22 cellular contexts compared by ENCODE assay signal in genomic region chr13:60286707-60287106, GRCh38.
DNase-seq lines count a peak whose midpoint lies in the region; ATAC-seq, FAIRE-seq and TF ChIP-seq lines count a peak whose summit lies in the region.
"Had no signal": no experiment of that assay in that cellular context is flagged by ENCODE, and none has a peak within 500 bp of the region (broad histone marks: within the 10 kb centered on the region; RNA-seq: fewer than 3 reads in every experiment).

No MANE protein-coding gene starts in this region.

- H3K27me3 Mint-ChIP-seq in H9 (ENCODE audit: low read depth) (peaks cover 3% of the 10 kb centered on the region; the same call in 1 of the 2 replicates), neural crest cell (ENCODE audit: low read depth) (no peaks in the 10 kb centered on the region)
- H3K27me3 Mint-ChIP-seq in activated T-cell treated with anti-CD3 and anti-CD28 coated beads, Interleukin-2, amount 50 U/mL, for 72 hours (ENCODE audit: low read depth), result peaks cover 9% of the 10 kb centered on the region
- peaks cover 2% of the 10 kb centered on the region for H3K27me3 Mint-ChIP-seq in activated T-helper 1 cell treated with anti-CD3 and anti-CD28 coated beads, Interleukin-12 subunit alpha, Interleukin-12 subunit beta, Interleukin-2, Interleukin-4 antibody, amounts not matched to agents 30 ng/mL and 10 ng/mL and 1 ng/mL, durations not matched to agents 14 hours and 24 hours and 36 hours (ENCODE audit: insufficient read depth)

- CTCF ChIA-PET in K562 (lab: Yijun Ruan, JAX; ENCODE audit: low intra/inter-chr PET ratio), result no interaction called here

- TF ChIP-seq RAD21 in K562 (CRISPR knock-in tag; conservative IDR thresholded peaks at IDR 0.05 in 1 of 2, IDR thresholded peaks at IDR 0.05 in 1 of 2), result no peak

- H3K56ac ChIP-seq in H9 (ENCODE audit: insufficient read length, low read depth, low read length), result no peak overlapping the region

- H4K20me1 ChIP-seq in H9 (ENCODE audit: control insufficient read depth, insufficient read depth, insufficient read length) (no peaks in the 10 kb centered on the region), K562 (replicated peaks; ENCODE audit: control insufficient read depth, insufficient read depth, low read length) (no peaks in the 10 kb centered on the region)

- H2AK5ac ChIP-seq in H9 (ENCODE audit: insufficient read length, low read length), result no peak overlapping the region

- TF ChIP-seq POLR2A in K562 (conservative IDR thresholded peaks at IDR 0.05), result no peak

- no peak overlapping the region for H2BK12ac ChIP-seq in H9 (ENCODE audit: insufficient read length, low read depth, low read length)

- H2BK20ac ChIP-seq in H9 (ENCODE audit: low read depth, low read length, poor library complexity, severe bottlenecking), result no peak overlapping the region

- no peaks in the 10 kb centered on the region for H3K27me3 ChIP-seq in H9 (ENCODE audit: insufficient read depth, low read length)
- peaks cover under 1 to 5% of the 10 kb centered on the region in 2 experiments; a peak in 2 of 5 replicates for H3K27me3 ChIP-seq in K562 (ENCODE audit: control insufficient read depth in 2 of 2, insufficient read depth in 2 of 2, low read length in 2 of 2)

- H3K4me3 Mint-ChIP-seq in H9 (no peak overlapping the region), neural crest cell (peak overlapping the region; percentile 38)
- H3K4me3 Mint-ChIP-seq in activated T-cell treated with anti-CD3 and anti-CD28 coated beads, Interleukin-2, amount 50 U/mL, for 72 hours, result no peak overlapping the region
- H3K4me3 Mint-ChIP-seq in activated T-helper 1 cell treated with anti-CD3 and anti-CD28 coated beads, Interleukin-12 subunit alpha, Interleukin-12 subunit beta, Interleukin-2, Interleukin-4 antibody, amounts not matched to agents 30 ng/mL and 10 ng/mL and 1 ng/mL, durations not matched to agents 14 hours and 24 hours and 36 hours, result no peak overlapping the region
- H3K4me3 Mint-ChIP-seq: CD4-positive, alpha-beta T cell had no signal

- no peaks in the 10 kb centered on the region for H3K36me3 ChIP-seq in K562 (ENCODE audit: control insufficient read depth, insufficient read depth, low read length)
- H3K36me3 ChIP-seq: HAP-1 had no signal

- H2BK120ac ChIP-seq in H9 (ENCODE audit: low read depth, low read length, poor library complexity, severe bottlenecking), result no peak overlapping the region

- H3K9me3 Mint-ChIP-seq in H9 (peaks cover 9 to 14% of the 10 kb centered on the region in 2 experiments), neural crest cell (no peaks in the 10 kb centered on the region)
- no peaks in the 10 kb centered on the region for H3K9me3 Mint-ChIP-seq in activated T-cell treated with anti-CD3 and anti-CD28 coated beads, Interleukin-2, amount 50 U/mL, for 72 hours
- H3K9me3 Mint-ChIP-seq in activated T-helper 1 cell treated with anti-CD3 and anti-CD28 coated beads, Interleukin-12 subunit alpha, Interleukin-12 subunit beta, Interleukin-2, Interleukin-4 antibody, amounts not matched to agents 30 ng/mL and 10 ng/mL and 1 ng/mL, durations not matched to agents 14 hours and 24 hours and 36 hours, result no peaks in the 10 kb centered on the region
- H3K9me3 Mint-ChIP-seq: CD4-positive, alpha-beta T cell had no signal

- in situ Hi-C loops in K562 (cut with MboI), result no loop called here

- H3K9me1 ChIP-seq in K562 (ENCODE audit: control insufficient read depth, insufficient read depth, low read length), result no peaks in the 10 kb centered on the region

- H4K5ac ChIP-seq in H9 (ENCODE audit: insufficient read length, low read depth, low read length), result no peak overlapping the region

- intact Hi-C loops in K562 (cut with micrococcal nuclease), result no loop called here
- intact Hi-C loops in activated T-helper 1 cell treated with anti-CD3 and anti-CD28 coated beads, Interleukin-12 subunit alpha, Interleukin-12 subunit beta, Interleukin-2, Interleukin-4 antibody, amounts not matched to agents 30 ng/mL and 10 ng/mL and 1 ng/mL, durations not matched to agents 14 hours and 24 hours and 36 hours (cut with micrococcal nuclease), result no loop called here

- no peak overlapping the region for H2BK5ac ChIP-seq in H9 (ENCODE audit: insufficient read length, low read length)

- DNase-seq in H9 (peak; percentile 36), NCI-H526 treated with DMSO at 0.1 percent for 48 hours (lab: John Stamatoyannopoulos, UW) (peak; percentile 53), K562 (ENCODE audit: extremely low read depth in 1 of 4, low spot score in 3 of 4) (no peak), neural crest cell (ENCODE audit: low read depth, low spot score) (no peak), KG1 (lab: John Stamatoyannopoulos, UW) (no peak), DMS53 treated with DMSO at 0.1 percent for 48 hours (lab: John Stamatoyannopoulos, UW; ENCODE audit: unreplicated experiment) (no peak)
- DNase-seq in activated T-cell treated with anti-CD3 and anti-CD28 coated beads, Interleukin-2, amount 50 U/mL, for 72 hours, result no peak
- DNase-seq in activated T-helper 1 cell treated with anti-CD3 and anti-CD28 coated beads, Interleukin-12 subunit alpha, Interleukin-12 subunit beta, Interleukin-2, Interleukin-4 antibody, amounts not matched to agents 30 ng/mL and 10 ng/mL and 1 ng/mL, durations not matched to agents 14 hours and 24 hours and 36 hours (ENCODE audit: low spot score), result no peak
- DNase-seq: AML-193; Caco-2; CD4-positive, alpha-beta T cell; DMS79; GF-D8; GOT3; IMR-90; KBM-7 had no signal

- H3K14ac ChIP-seq in H9 (ENCODE audit: insufficient read depth, low read length), result no peak overlapping the region

- WGBS in H9 (ENCODE audit: extremely low coverage, insufficient read length, low lambda C conversion rate), result no CpG with 5 or more reads among the region's 10 CpGs
- 7% methylated on average over 10 of the region's 10 CpGs for WGBS in K562 (ENCODE audit: insufficient coverage, low coverage, missing lambda C conversion rate)

- H3K4me2 ChIP-seq in H9 (ENCODE audit: insufficient read depth, insufficient read length, low read length) (no peak overlapping the region), K562 (ENCODE audit: insufficient read depth, low read length) (peak overlapping the region; percentile 33; the same call in 1 of the 2 replicates)

- no peaks in the 10 kb centered on the region for H3K79me1 ChIP-seq in H9 (ENCODE audit: insufficient read depth, low read depth, low read length, poor library complexity, severe bottlenecking)

- POLR2A ChIA-PET in K562 (lab: Yijun Ruan, JAX), result interaction anchor here (0.6 kb wide), 1 partner anchor 43 kb away, joined by 3 read pairs; no protein-coding TSS in a partner anchor

- H3K27ac ChIP-seq in H9 (ENCODE audit: insufficient read length, low read depth, low read length) (no peak overlapping the region), K562 (ENCODE audit: extremely low read depth, low read depth, low read length) (no peak overlapping the region)
- H3K27ac ChIP-seq: C4-2B, HL-60 had no signal

- no TSS peak for BruUV-seq in K562 (replicated peaks; lab: Mats Ljungman, UMichigan)

- H3K9ac ChIP-seq in H9 (ENCODE audit: extremely low read depth, insufficient read length, low read length) (no peak overlapping the region), K562 (ENCODE audit: insufficient read depth in 1 of 2, low read depth in 2 of 2, low read length in 2 of 2) (no peak overlapping the region; a peak in 1 of 4 replicates)

- TF ChIP-seq EP300 in K562 (IDR thresholded peaks at IDR 0.05; ENCODE audit: low read length), result no peak

- no peak for FAIRE-seq in K562 (lab: Jason Lieb, UNC)
- FAIRE-seq: A204.1, D721Med, HTR-8/SVneo had no signal

- H3K18ac ChIP-seq in H9 (ENCODE audit: insufficient read length, low read depth, low read length), result no peak overlapping the region

- H3K27ac Mint-ChIP-seq in H9 (no peak overlapping the region), neural crest cell (ENCODE audit: unreplicated experiment) (no peak overlapping the region)
- no peak overlapping the region for H3K27ac Mint-ChIP-seq in activated T-cell treated with anti-CD3 and anti-CD28 coated beads, Interleukin-2, amount 50 U/mL, for 72 hours
- H3K27ac Mint-ChIP-seq in activated T-helper 1 cell treated with anti-CD3 and anti-CD28 coated beads, Interleukin-12 subunit alpha, Interleukin-12 subunit beta, Interleukin-2, Interleukin-4 antibody, amounts not matched to agents 30 ng/mL and 10 ng/mL and 1 ng/mL, durations not matched to agents 14 hours and 24 hours and 36 hours, result no peak overlapping the region
- H3K27ac Mint-ChIP-seq: CD4-positive, alpha-beta T cell had no signal

- H3K23me2 ChIP-seq in H9 (ENCODE audit: insufficient read length, low read depth, low read length, poor library complexity, severe bottlenecking), result no peaks in the 10 kb centered on the region

- no peak overlapping the region for H4K8ac ChIP-seq in H9 (replicated peaks; ENCODE audit: insufficient read length, low read depth, low read length)

- no peak overlapping the region for H2BK15ac ChIP-seq in H9 (ENCODE audit: low read depth, low read length)

- no peak overlapping the region for H3K4ac ChIP-seq in H9 (ENCODE audit: low read depth, low read length)

- H3K4me3 ChIP-seq in K562, result no peak overlapping the region
- H3K4me3 ChIP-seq: HAP-1 had no signal

- no peak overlapping the region for H4K91ac ChIP-seq in H9 (ENCODE audit: insufficient read length, low read depth, low read length)

- H3K36me3 Mint-ChIP-seq in H9 (ENCODE audit: insufficient read depth in 1 of 3, low read depth in 3 of 3) (peaks cover 3 to 8% (median 6%) of the 10 kb centered on the region in 3 experiments; a peak in 6 of 7 replicates), neural crest cell (ENCODE audit: low read depth) (peaks cover 2% of the 10 kb centered on the region)
- H3K36me3 Mint-ChIP-seq in activated T-cell treated with anti-CD3 and anti-CD28 coated beads, Interleukin-2, amount 50 U/mL, for 72 hours (ENCODE audit: insufficient read depth in 2 of 2), result no peaks in the 10 kb centered on the region
- no peaks in the 10 kb centered on the region for H3K36me3 Mint-ChIP-seq in activated T-helper 1 cell treated with anti-CD3 and anti-CD28 coated beads, Interleukin-12 subunit alpha, Interleukin-12 subunit beta, Interleukin-2, Interleukin-4 antibody, amounts not matched to agents 30 ng/mL and 10 ng/mL and 1 ng/mL, durations not matched to agents 14 hours and 24 hours and 36 hours (ENCODE audit: low read depth)

- H3T11ph ChIP-seq in H9 (ENCODE audit: low read length), result no peak overlapping the region

- TF ChIP-seq CTCF in H9 (conservative IDR thresholded peaks at IDR 0.05), result no peak
- TF ChIP-seq CTCF in K562 (IDR thresholded peaks at IDR 0.05 in 2 of 3, conservative IDR thresholded peaks at IDR 0.05 in 1 of 3; ENCODE audit: insufficient read depth in 2 of 3, low read depth in 1 of 3, low read length in 3 of 3), result no peak
- no peak for TF ChIP-seq CTCF in neural crest cell (conservative IDR thresholded peaks at IDR 0.05)

- no peak overlapping the region for H3K23ac ChIP-seq in H9 (ENCODE audit: insufficient read length, low read depth, low read length)

- H3K4me1 Mint-ChIP-seq in H9 (peaks cover 24 to 28% of the 10 kb centered on the region in 2 experiments), neural crest cell (peaks cover 14% of the 10 kb centered on the region)
- no peaks in the 10 kb centered on the region for H3K4me1 Mint-ChIP-seq in activated T-cell treated with anti-CD3 and anti-CD28 coated beads, Interleukin-2, amount 50 U/mL, for 72 hours (ENCODE audit: low read depth)
- no peaks in the 10 kb centered on the region for H3K4me1 Mint-ChIP-seq in activated T-helper 1 cell treated with anti-CD3 and anti-CD28 coated beads, Interleukin-12 subunit alpha, Interleukin-12 subunit beta, Interleukin-2, Interleukin-4 antibody, amounts not matched to agents 30 ng/mL and 10 ng/mL and 1 ng/mL, durations not matched to agents 14 hours and 24 hours and 36 hours (ENCODE audit: low read depth)

- no peak for ATAC-seq in K562
- no peak for ATAC-seq in activated T-cell treated with anti-CD3 and anti-CD28 coated beads, Interleukin-2, amount 50 U/mL, for 72 hours (replicated peaks in 1 of 2)

- H3K9me3 ChIP-seq in H9 (ENCODE audit: control insufficient read depth, low read depth, low read length) (no peaks in the 10 kb centered on the region), K562 (replicated peaks; ENCODE audit: control insufficient read depth, insufficient read depth, low read depth, low read length) (no peaks in the 10 kb centered on the region)
- H3K9me3 ChIP-seq: HAP-1 had no signal

- H3K79me2 ChIP-seq in H9 (ENCODE audit: insufficient read depth, low read length), result no peaks in the 10 kb centered on the region
- H3K79me2 ChIP-seq in K562 (ENCODE audit: control insufficient read depth, insufficient read depth, low read length), result no peaks in the 10 kb centered on the region

- H2AFZ ChIP-seq in H9 (ENCODE audit: low read length) (no peak overlapping the region), K562 (ENCODE audit: low read depth, low read length) (no peak overlapping the region)

- no peaks in the 10 kb centered on the region; the same call in 1 of the 2 replicates for H3K4me1 ChIP-seq in H9 (ENCODE audit: insufficient read depth, low read length)
- no peaks in the 10 kb centered on the region; a peak in 1 of 5 replicates for H3K4me1 ChIP-seq in K562 (replicated peaks in 1 of 2; ENCODE audit: control insufficient read depth in 2 of 2, insufficient read depth in 2 of 2, low read length in 2 of 2)
- H3K4me1 ChIP-seq: Caco-2, HAP-1 had no signal

Comparison
In these comparisons a context has a peak if more than half of its experiments do, and no peak if none do; other contexts are left out.
1. DNase-seq: peak in H9 (single experiment) and NCI-H526 treated with DMSO at 0.1 percent for 48 hours (single experiment); none in K562 (0 of 4), neural crest cell (single experiment), activated T-cell treated with anti-CD3 and anti-CD28 coated beads, Interleukin-2, amount 50 U/mL, for 72 hours (0 of 2), activated T-helper 1 cell treated with anti-CD3 and anti-CD28 coated beads, Interleukin-12 subunit alpha, Interleukin-12 subunit beta, Interleukin-2, Interleukin-4 antibody, amounts not matched to agents 30 ng/mL and 10 ng/mL and 1 ng/mL, durations not matched to agents 14 hours and 24 hours and 36 hours (single experiment), KG1 (single experiment) and DMS53 treated with DMSO at 0.1 percent for 48 hours (single experiment).